ENCODE assay signal across 34 cellular contexts in the genomic region with DNA sequence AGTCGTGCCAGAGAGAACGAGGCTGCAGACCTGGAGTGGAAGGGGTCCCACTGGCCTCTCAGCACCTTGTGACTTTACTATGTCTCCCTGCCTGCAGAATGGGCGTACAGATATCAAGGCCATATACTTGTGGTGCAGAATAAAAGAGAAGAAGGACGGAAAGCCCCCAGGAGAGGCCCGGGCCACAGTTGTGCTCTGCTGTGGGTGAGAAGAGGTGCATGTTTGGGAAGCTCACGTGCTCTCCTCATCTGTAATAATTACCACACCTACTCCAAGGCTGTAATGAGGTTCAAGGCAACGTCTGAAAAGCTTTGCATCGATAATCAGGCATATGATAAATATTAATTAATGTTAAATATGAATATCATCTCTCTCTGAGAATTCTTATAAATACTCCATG. TPM values are rescaled to one million over a fixed set of nuclear protein-coding genes. Genes with fewer than 3 reads are reported as not detected.
DNase-seq lines count a peak whose midpoint lies in the region; ATAC-seq, FAIRE-seq and TF ChIP-seq lines count a peak whose summit lies in the region.
"Had no signal": no experiment of that assay in that cellular context is flagged by ENCODE, and none has a peak within 500 bp of the region (broad histone marks: within the 10 kb centered on the region; RNA-seq: fewer than 3 reads in every experiment).

No MANE protein-coding gene starts in this region.

- ATAC-seq in right cardiac atrium (no peak), left ventricle myocardium superior (no peak), activated B cell treated with CpG ODN at 0.5 μM for 24 hours (ENCODE audit: low read depth) (no peak), pancreas (no peak), GM21367 (IDR thresholded peaks at IDR 0.05; ENCODE audit: unreplicated experiment) (no peak)
- ATAC-seq in CD4-positive, alpha-beta T cell (ENCODE audit: poor library complexity) = no peak
- ATAC-seq: A549, body of pancreas, foreskin keratinocyte, GM23338, SK-N-SH treated with all-trans-retinoic acid at 6 μM for 48 hours had no signal

- peak overlapping the region; percentile 4 for H2AK5ac ChIP-seq in mesenchymal stem cell (ENCODE audit: low read length, severe bottlenecking)

- no peak overlapping the region for H3K14ac ChIP-seq in mesenchymal stem cell (ENCODE audit: low read length in 2 of 2)

- peaks cover 28% of the 10 kb centered on the region for H3K4me1 ChIP-seq in right cardiac atrium (ENCODE audit: control insufficient read depth, insufficient read depth, low read length)
- H3K4me1 ChIP-seq in mesenchymal stem cell (ENCODE audit: control insufficient read depth, insufficient read depth, low read depth, low read length) = peaks cover 41% of the 10 kb centered on the region
- no peaks in the 10 kb centered on the region for H3K4me1 ChIP-seq in pancreas

- H3K4me1 Mint-ChIP-seq in activated B cell treated with CpG ODN at 0.5 μM for 24 hours = peaks cover 45% of the 10 kb centered on the region
- peaks cover 8% of the 10 kb centered on the region for H3K4me1 Mint-ChIP-seq in CD4-positive, alpha-beta T cell (ENCODE audit: low read depth)

- no peak for DNase-seq in right cardiac atrium
- DNase-seq in left ventricle myocardium superior = no peak
- DNase-seq in activated B cell treated with CpG ODN at 0.5 μM for 24 hours = no peak
- no peak for DNase-seq in mesenchymal stem cell
- no peak for DNase-seq in 8988T
- DNase-seq in CD4-positive, alpha-beta T cell = no peak
- no peak for DNase-seq in pancreas
- DNase-seq: activated CD4-positive, alpha-beta T cell treated with anti-CD3 and anti-CD28 coated beads, Interleukin-2, amount 50 U/mL, for 1 hour; activated CD4-positive, CD25-positive, alpha-beta regulatory T cell; activated CD8-positive, alpha-beta memory T cell treated with anti-CD3 and anti-CD28 coated beads, Interleukin-2, amount 50 U/mL, for 48 hours; activated naive CD4-positive, alpha-beta T cell treated with anti-CD3 and anti-CD28 coated beads for 36 hours; AML-193; body of pancreas; CD8-positive, alpha-beta memory T cell; foreskin keratinocyte; NCI-H1048; NCI-H187; NCI-H524; PC-9; retina; thyroid gland; uterus had no signal

- H4K91ac ChIP-seq in mesenchymal stem cell (ENCODE audit: low read length) = no peak overlapping the region

- no peak overlapping the region for H4K8ac ChIP-seq in mesenchymal stem cell (ENCODE audit: low read length)

- POLR2A ChIA-PET in activated B cell treated with CpG ODN at 0.5 μM for 24 hours (lab: Charles Lee) = interaction anchor here (0.9 to 1.5 kb wide), 4 partner anchors 10 to 154 kb away, joined by 3 to 5 read pairs (median 4); no protein-coding TSS in a partner anchor
- POLR2A ChIA-PET in CD4-positive, alpha-beta T cell (lab: Charles Lee) = no interaction called here

- no peaks in the 10 kb centered on the region for H3K27me3 ChIP-seq in right cardiac atrium (ENCODE audit: control insufficient read depth, insufficient read depth)
- H3K27me3 ChIP-seq in mesenchymal stem cell (ENCODE audit: control insufficient read depth in 1 of 2, insufficient read depth in 1 of 2, low read length in 2 of 2) = no peaks in the 10 kb centered on the region
- H3K27me3 ChIP-seq in CD4-positive, alpha-beta T cell (ENCODE audit: control insufficient read depth, insufficient read depth, low read length) = peaks cover under 1% of the 10 kb centered on the region
- H3K27me3 ChIP-seq in pancreas = no peaks in the 10 kb centered on the region
- H3K27me3 ChIP-seq: body of pancreas, esophagus muscularis mucosa, foreskin keratinocyte, thyroid gland, uterus had no signal

- TF ChIP-seq CTCF in activated B cell treated with CpG ODN at 0.5 μM for 24 hours (IDR thresholded peaks at IDR 0.05) (no peak), pancreas (IDR thresholded peaks at IDR 0.05) (no peak)
- TF ChIP-seq CTCF in CD4-positive, alpha-beta T cell (IDR thresholded peaks at IDR 0.05) = no peak

- H3K79me1 ChIP-seq in mesenchymal stem cell (replicated peaks; ENCODE audit: low read length, poor library complexity, severe bottlenecking) = peaks cover 30% of the 10 kb centered on the region

- peaks cover 13% of the 10 kb centered on the region for H3K9me3 Mint-ChIP-seq in activated B cell treated with CpG ODN at 0.5 μM for 24 hours
- H3K9me3 Mint-ChIP-seq in CD4-positive, alpha-beta T cell = peaks cover 6% of the 10 kb centered on the region
- H3K9me3 Mint-ChIP-seq: activated naive CD4-positive, alpha-beta T cell treated with anti-CD3 and anti-CD28 coated beads for 36 hours; activated T-helper 1 cell treated with anti-CD3 and anti-CD28 coated beads, Interleukin-12 subunit alpha, Interleukin-12 subunit beta, Interleukin-2, Interleukin-4 antibody, amounts not matched to agents 30 ng/mL and 10 ng/mL and 1 ng/mL, durations not matched to agents 14 hours and 24 hours and 36 hours; T-helper 1 cell treated with Interleukin-12 subunit alpha and Interleukin-12 subunit beta and Interleukin-4 antibody, amounts not matched to agents 30 μg/mL and 1 μg/mL, for 36 hours had no signal

- H2BK12ac ChIP-seq in mesenchymal stem cell (ENCODE audit: low read length in 2 of 2) = peak overlapping the region in 1 of 2 experiments; percentile 14

- no peak overlapping the region for H3K4me3 ChIP-seq in right cardiac atrium (ENCODE audit: low read length)
- no peak overlapping the region for H3K4me3 ChIP-seq in mesenchymal stem cell (ENCODE audit: insufficient read depth in 1 of 2, low read depth in 1 of 2, low read length in 2 of 2)
- H3K4me3 ChIP-seq in pancreas = no peak overlapping the region
- H3K4me3 ChIP-seq: A549, body of pancreas, esophagus muscularis mucosa, GM23338, lung, PC-9, smooth muscle cell, thyroid gland, uterus had no signal

- H3K36me3 ChIP-seq in mesenchymal stem cell (ENCODE audit: control insufficient read depth in 1 of 2, insufficient read depth in 2 of 2, low read depth in 1 of 2, low read length in 2 of 2) = peaks cover 11 to 32% of the 10 kb centered on the region in 2 experiments
- no peaks in the 10 kb centered on the region for H3K36me3 ChIP-seq in pancreas
- H3K36me3 ChIP-seq: esophagus muscularis mucosa, thyroid gland, uterus had no signal

- no peaks in the 10 kb centered on the region for H3K27me3 Mint-ChIP-seq in activated B cell treated with CpG ODN at 0.5 μM for 24 hours
- H3K27me3 Mint-ChIP-seq in CD4-positive, alpha-beta T cell = peaks cover 15% of the 10 kb centered on the region

- H2AFZ ChIP-seq in mesenchymal stem cell (ENCODE audit: low read depth, low read length) = no peak overlapping the region
- H2AFZ ChIP-seq: GM23338, PC-9 had no signal

- 73% methylated on average over 8 of the region's 8 CpGs for WGBS in right cardiac atrium
- WGBS in mesenchymal stem cell = 79% methylated on average over 4 of the region's 8 CpGs
- WGBS in pancreas, 2 donors = 61 to 66% methylated on average over 8 of the region's 8 CpGs

- H2BK15ac ChIP-seq in mesenchymal stem cell (ENCODE audit: low read depth, poor library complexity, severe bottlenecking) = no peak overlapping the region

- no peak overlapping the region for H3K4ac ChIP-seq in mesenchymal stem cell (ENCODE audit: low read depth in 1 of 2, low read length in 2 of 2)

- intact Hi-C loops in right cardiac atrium (cut with DNase I) = loop anchor here in 1 of 4 donors (10.0 kb wide), 1 partner anchor 60 kb away; a partner anchor contains a TSS
- intact Hi-C loops in left ventricle myocardium superior (cut with micrococcal nuclease) = no loop called here
- intact Hi-C loops in activated B cell treated with CpG ODN at 0.5 μM for 24 hours (cut with micrococcal nuclease) = no loop called here
- intact Hi-C loops in CD4-positive, alpha-beta T cell (cut with DNase I, micrococcal nuclease) = no loop called here
- intact Hi-C loops in pancreas (cut with DNase I) = no loop called here

- no peak overlapping the region for H2BK120ac ChIP-seq in mesenchymal stem cell (ENCODE audit: low read depth, low read length)

- H3K9ac ChIP-seq in mesenchymal stem cell (ENCODE audit: low read length) = no peak overlapping the region

- H3K36me3 Mint-ChIP-seq in activated B cell treated with CpG ODN at 0.5 μM for 24 hours (ENCODE audit: low read depth) = peaks cover 11% of the 10 kb centered on the region
- no peaks in the 10 kb centered on the region for H3K36me3 Mint-ChIP-seq in CD4-positive, alpha-beta T cell (ENCODE audit: low read depth)

- H3K9me3 ChIP-seq in right cardiac atrium (ENCODE audit: control insufficient read depth, low read length) (peaks cover 2% of the 10 kb centered on the region), mesenchymal stem cell (ENCODE audit: control insufficient read depth, low read length) (peaks cover 4% of the 10 kb centered on the region), pancreas (no peaks in the 10 kb centered on the region)
- no peaks in the 10 kb centered on the region for H3K9me3 ChIP-seq in CD4-positive, alpha-beta T cell (ENCODE audit: control insufficient read depth, low read length)
- H3K9me3 ChIP-seq: A549, thyroid gland had no signal

- peak overlapping the region; percentile 25 for H3K4me2 ChIP-seq in mesenchymal stem cell (ENCODE audit: low read length, poor library complexity, severe bottlenecking)
- H3K4me2 ChIP-seq: GM23338, PC-9, smooth muscle cell had no signal

- no peak for FAIRE-seq in pancreas (lab: Jason Lieb, UNC)
- FAIRE-seq: A549, endometrium had no signal

- H3K23ac ChIP-seq in mesenchymal stem cell (ENCODE audit: low read length in 2 of 2) = no peak overlapping the region

- no peak overlapping the region for H3K4me3 Mint-ChIP-seq in activated B cell treated with CpG ODN at 0.5 μM for 24 hours
- no peak overlapping the region for H3K4me3 Mint-ChIP-seq in CD4-positive, alpha-beta T cell
- H3K4me3 Mint-ChIP-seq: activated naive CD4-positive, alpha-beta T cell treated with anti-CD3 and anti-CD28 coated beads for 36 hours; activated T-helper 1 cell treated with anti-CD3 and anti-CD28 coated beads, Interleukin-12 subunit alpha, Interleukin-12 subunit beta, Interleukin-2, Interleukin-4 antibody, amounts not matched to agents 30 ng/mL and 10 ng/mL and 1 ng/mL, durations not matched to agents 14 hours and 24 hours and 36 hours; GM23338; nephron; stimulated activated naive CD8-positive, alpha-beta T cell treated with anti-CD3 and anti-CD28 coated beads, Interleukin-15, Interleukin-2, amounts not matched to agents 100 ng/mL and 50 ng/mL, for 24 hours; T-helper 1 cell treated with Interleukin-12 subunit alpha and Interleukin-12 subunit beta and Interleukin-4 antibody, amounts not matched to agents 30 μg/mL and 1 μg/mL, for 36 hours had no signal

- CTCF ChIA-PET in activated B cell treated with CpG ODN at 0.5 μM for 24 hours (lab: Charles Lee) = interaction anchor here (0.9 to 1.0 kb wide), 2 partner anchors 14 to 70 kb away, joined by 3 read pairs; no protein-coding TSS in a partner anchor
- CTCF ChIA-PET in CD4-positive, alpha-beta T cell (lab: Charles Lee) = no interaction called here

- H3K18ac ChIP-seq in mesenchymal stem cell (ENCODE audit: low read depth in 1 of 2, low read length in 2 of 2) = no peak overlapping the region

- no peak overlapping the region for H2BK5ac ChIP-seq in mesenchymal stem cell (ENCODE audit: low read depth, low read length, poor library complexity, severe bottlenecking)

- H3K27ac Mint-ChIP-seq in activated B cell treated with CpG ODN at 0.5 μM for 24 hours = peak overlapping the region; percentile 38
- no peak overlapping the region for H3K27ac Mint-ChIP-seq in CD4-positive, alpha-beta T cell
- H3K27ac Mint-ChIP-seq: activated naive CD4-positive, alpha-beta T cell treated with anti-CD3 and anti-CD28 coated beads for 36 hours; activated T-helper 1 cell treated with anti-CD3 and anti-CD28 coated beads, Interleukin-12 subunit alpha, Interleukin-12 subunit beta, Interleukin-2, Interleukin-4 antibody, amounts not matched to agents 30 ng/mL and 10 ng/mL and 1 ng/mL, durations not matched to agents 14 hours and 24 hours and 36 hours; GM23338; T-helper 1 cell treated with Interleukin-12 subunit alpha and Interleukin-12 subunit beta and Interleukin-4 antibody, amounts not matched to agents 30 μg/mL and 1 μg/mL, for 36 hours had no signal

- H3K27ac ChIP-seq in right cardiac atrium (ENCODE audit: low read length) (peak overlapping the region; percentile 8), mesenchymal stem cell (ENCODE audit: low read length, poor library complexity, severe bottlenecking) (peak overlapping the region; percentile 59), pancreas (no peak overlapping the region)
- no peak overlapping the region for H3K27ac ChIP-seq in CD4-positive, alpha-beta T cell (ENCODE audit: low read depth, low read length)
- H3K27ac ChIP-seq: body of pancreas, foreskin keratinocyte, PC-9, thyroid gland, uterus had no signal

RNA-seq across cellular contexts. Expression of a gene that starts 58.0 kb away (rescaled TPM):
- total RNA-seq in right cardiac atrium (10 to 100 TPM; 52.2 to 80.4 (median 65.3) TPM), left ventricle myocardium superior (94.3 TPM), activated B cell treated with CpG ODN at 0.5 μM for 24 hours (16.7 and 19.1 TPM in 2 replicates), pancreas (10 to 100 TPM in 1 of 6 donors, 1 to 10 TPM in 5; 3.3 to 11.4 (median 7.5) TPM)
- polyA plus RNA-seq in right cardiac atrium (64.9 TPM), pancreas (1 to 10 TPM; 5.2 to 5.9 TPM)
- 81.2 TPM for polyA plus RNA-seq in mesenchymal stem cell (2013, experiment 1 of 2)
- polyA plus RNA-seq in mesenchymal stem cell (2013, experiment 2 of 2) = 81.4 TPM
- total RNA-seq in CD4-positive, alpha-beta T cell = under 1 TPM; 0.28 to 0.38 TPM

Comparison
In these comparisons a context has a peak if more than half of its experiments do, and no peak if none do; other contexts are left out.
1. H3K27ac ChIP-seq: peak in right cardiac atrium (single experiment) and mesenchymal stem cell (single experiment); none in CD4-positive, alpha-beta T cell (single experiment) and pancreas (0 of 4).